Comparison of ENCODE assay signal across 9 cellular contexts in genomic region chr7:12524794-12525386, GRCh38. TPM values are rescaled to one million over a fixed set of nuclear protein-coding genes. Genes with fewer than 3 reads are reported as not detected.
DNase-seq lines count a peak whose midpoint lies in the region; ATAC-seq lines count a peak whose summit lies in the region.
"Had no signal": no experiment of that assay in that cellular context is flagged by ENCODE, and none has a peak within 500 bp of the region (broad histone marks: within the 10 kb centered on the region; RNA-seq: fewer than 3 reads in every experiment).

No MANE protein-coding gene starts in this region.

- peak; percentile 47 for DNase-seq in Caki2 (ENCODE audit: low read depth)
- DNase-seq in NCI-H128 (lab: John Stamatoyannopoulos, UW; ENCODE audit: unreplicated experiment): peak; percentile 11
- DNase-seq in SKM-1 treated with dmso at 0.1 percent for 144 hours (lab: John Stamatoyannopoulos, UW; ENCODE audit: unreplicated experiment): peak; percentile 40
- peak; percentile 43 for DNase-seq in fibroblast of the conjunctiva (ENCODE audit: low read depth)
- peak; percentile 17 for DNase-seq in skeletal muscle cell (ENCODE audit: low read depth)
- DNase-seq in ureter (ENCODE audit: low spot score): no peak

- in situ Hi-C loops in Caki2 (cut with HindIII; ENCODE audit: low pct_unique_long_range_greater_than_20kb, low sequenced_read_pairs): loop anchor here (25.0 kb wide), 1 partner anchor 712 kb away; no protein-coding TSS in a partner anchor

- ATAC-seq in GM21526 (IDR thresholded peaks at IDR 0.05; ENCODE audit: low FRiP score, unreplicated experiment) (peak; percentile 71), GM21576 (IDR thresholded peaks at IDR 0.05; ENCODE audit: unreplicated experiment) (no peak)
- ATAC-seq: naive thymus-derived CD8-positive, alpha-beta T cell had no signal

- no peak overlapping the region for H3K4me3 ChIP-seq in skeletal muscle cell (ENCODE audit: low read depth, low read length)

RNA-seq across cellular contexts. Expression of gene SCIN, which starts 45.6 kb away (rescaled TPM):
- 12.6 and 18.8 TPM in 2 replicates for total RNA-seq in Caki2 (2014; rRNA removed; shearing (Covaris generic); ENCODE audit: low replicate concordance)
- total RNA-seq in ureter: 20.2 TPM
